Comparison of ENCODE assay signal across 10 cellular contexts in genomic region chr10:18216482-18216881, GRCh38.
DNase-seq lines count a peak whose midpoint lies in the region; ATAC-seq and TF ChIP-seq lines count a peak whose summit lies in the region.
"Had no signal": no experiment of that assay in that cellular context is flagged by ENCODE, and none has a peak within 500 bp of the region (broad histone marks: within the 10 kb centered on the region; RNA-seq: fewer than 3 reads in every experiment).

No MANE protein-coding gene starts in this region.

- no peaks in the 10 kb centered on the region for H3K79me2 ChIP-seq in KMS-11 (ENCODE audit: insufficient read depth, low read depth)

- no peak overlapping the region for H2AFZ ChIP-seq in KMS-11 (ENCODE audit: low read depth)

- TF ChIP-seq POLR2A in body of pancreas (IDR thresholded peaks at IDR 0.05): no peak
- TF ChIP-seq POLR2A in right lobe of liver (IDR thresholded peaks at IDR 0.05): no peak

- no peaks in the 10 kb centered on the region for H3K36me3 ChIP-seq in KMS-11 (ENCODE audit: insufficient read depth)
- no peaks in the 10 kb centered on the region for H3K36me3 ChIP-seq in body of pancreas (replicated peaks in 1 of 2; ENCODE audit: insufficient read depth in 1 of 2, low read depth in 2 of 2)
- no peaks in the 10 kb centered on the region for H3K36me3 ChIP-seq in right lobe of liver
- H3K36me3 ChIP-seq: suprapubic skin had no signal

- 41 to 67% methylated on average over 2 of the region's 2 CpGs for WGBS in body of pancreas, 2 donors
- WGBS in right lobe of liver (ENCODE audit: insufficient coverage, low coverage, low lambda C conversion rate, missing lambda C conversion rate): 47% methylated on average over 2 of the region's 2 CpGs

- H3K27ac ChIP-seq in C4-2B (no peak overlapping the region), KMS-11 (no peak overlapping the region), body of pancreas (no peak overlapping the region), right lobe of liver (no peak overlapping the region)
- H3K27ac ChIP-seq: coronary artery, suprapubic skin had no signal

- H3K4me1 ChIP-seq in KMS-11 (ENCODE audit: low read depth, poor library complexity, severe bottlenecking) (no peaks in the 10 kb centered on the region), body of pancreas (peaks cover 35% of the 10 kb centered on the region), right lobe of liver (no peaks in the 10 kb centered on the region)
- H3K4me1 ChIP-seq: suprapubic skin had no signal

- no peak overlapping the region for H3K4me2 ChIP-seq in KMS-11

- H3K27me3 ChIP-seq in KMS-11 (ENCODE audit: insufficient read depth, low read depth): no peaks in the 10 kb centered on the region
- no peaks in the 10 kb centered on the region for H3K27me3 ChIP-seq in body of pancreas
- H3K27me3 ChIP-seq in right lobe of liver: no peaks in the 10 kb centered on the region
- H3K27me3 ChIP-seq: suprapubic skin had no signal

- H3K9ac ChIP-seq in KMS-11: no peak overlapping the region

- H3K4me3 ChIP-seq in KMS-11 (IDR thresholded peaks at IDR 0.05; ENCODE audit: insufficient read depth, low read depth, low read length) (no peak overlapping the region), body of pancreas (no peak overlapping the region), right lobe of liver (no peak overlapping the region)
- H3K4me3 ChIP-seq: coronary artery, suprapubic skin had no signal

- ATAC-seq in body of pancreas: no peak
- ATAC-seq in right lobe of liver: peak in 2 of 4 donors; percentile 48 to 56

- no peaks in the 10 kb centered on the region for H4K20me1 ChIP-seq in KMS-11 (ENCODE audit: insufficient read depth)

- peak in 2 of 4 donors; percentile 26 to 53 for DNase-seq in body of pancreas
- no peak for DNase-seq in right lobe of liver
- DNase-seq in NCI-H226: no peak
- DNase-seq in stimulated activated CD4-positive, alpha-beta T cell treated with anti-CD3 and anti-CD28 coated beads, Interleukin-4, amount 100 ng/mL, for 4 hours: no peak
- DNase-seq in OCI-M2 (lab: John Stamatoyannopoulos, UW; ENCODE audit: unreplicated experiment): no peak
- DNase-seq in putamen (ENCODE audit: low spot score): no peak

- intact Hi-C loops in body of pancreas (cut with DNase I): no loop called here
- intact Hi-C loops in right lobe of liver (cut with DNase I): no loop called here

- TF ChIP-seq CTCF in C4-2B (conservative IDR thresholded peaks at IDR 0.05) (peak; percentile 66), KMS-11 (conservative IDR thresholded peaks at IDR 0.05; ENCODE audit: low read depth, low read length) (0 out of 2 replicates have a peak, but pooled peaks have one; percentile 38), body of pancreas (IDR thresholded peaks at IDR 0.05) (peak in 6 of 7 experiments; percentile 7 to 33 (median 26)), right lobe of liver (IDR thresholded peaks at IDR 0.05) (peak in 3 of 4 donors; percentile 30 to 40 (median 36))

- H3K9me3 ChIP-seq in body of pancreas (no peaks in the 10 kb centered on the region), right lobe of liver (no peaks in the 10 kb centered on the region)
- H3K9me3 ChIP-seq: suprapubic skin had no signal
